21 cellular contexts compared by ENCODE assay signal in genomic region chr17:19337712-19338023, GRCh38. TPM values are rescaled to one million over a fixed set of nuclear protein-coding genes. Genes with fewer than 3 reads are reported as not detected.
DNase-seq lines count a peak whose midpoint lies in the region; ATAC-seq and TF ChIP-seq lines count a peak whose summit lies in the region.
"Had no signal": no experiment of that assay in that cellular context is flagged by ENCODE, and none has a peak within 500 bp of the region (broad histone marks: within the 10 kb centered on the region; RNA-seq: fewer than 3 reads in every experiment).

No MANE protein-coding gene starts in this region.

- POLR2A ChIA-PET in naive thymus-derived CD4-positive, alpha-beta T cell (lab: Charles Lee): interaction anchor here (1.0 kb wide), 1 partner anchor 8 kb away, joined by 3 read pairs; no protein-coding TSS in a partner anchor

- no peak for TF ChIP-seq POLR2A in breast epithelium (IDR thresholded peaks at IDR 0.05)
- no peak for TF ChIP-seq POLR2A in right lobe of liver (IDR thresholded peaks at IDR 0.05)

- TF ChIP-seq CTCF in breast epithelium (IDR thresholded peaks at IDR 0.05): no peak
- TF ChIP-seq CTCF in mammary epithelial cell (conservative IDR thresholded peaks at IDR 0.05 in 1 of 2, IDR thresholded peaks at IDR 0.05 in 1 of 2; ENCODE audit: extremely low read depth in 1 of 2, insufficient read depth in 1 of 2, low read depth in 1 of 2, low read length in 2 of 2): no peak
- TF ChIP-seq CTCF in cardiac muscle cell (IDR thresholded peaks at IDR 0.05; ENCODE audit: low read depth, low read length): no peak
- no peak for TF ChIP-seq CTCF in right lobe of liver (IDR thresholded peaks at IDR 0.05)
- no peak for TF ChIP-seq CTCF in upper lobe of right lung (IDR thresholded peaks at IDR 0.05)

- no peaks in the 10 kb centered on the region for H3K9me3 ChIP-seq in breast epithelium
- no peaks in the 10 kb centered on the region for H3K9me3 ChIP-seq in mammary epithelial cell (replicated peaks; ENCODE audit: insufficient read depth, low read length)
- no peaks in the 10 kb centered on the region for H3K9me3 ChIP-seq in cardiac muscle cell (ENCODE audit: low read depth)
- H3K9me3 ChIP-seq in right lobe of liver: no peaks in the 10 kb centered on the region
- no peaks in the 10 kb centered on the region for H3K9me3 ChIP-seq in upper lobe of right lung
- H3K9me3 ChIP-seq in MG63: no peaks in the 10 kb centered on the region
- no peaks in the 10 kb centered on the region for H3K9me3 ChIP-seq in naive thymus-derived CD4-positive, alpha-beta T cell (ENCODE audit: control insufficient read depth in 2 of 3, low read length in 3 of 3)
- H3K9me3 ChIP-seq: mucosa of descending colon had no signal

- no peak overlapping the region for H2AFZ ChIP-seq in mammary epithelial cell (ENCODE audit: low read depth, low read length)

- WGBS in mammary epithelial cell (ENCODE audit: low coverage, missing lambda C conversion rate): 67% methylated on average over 2 of the region's 2 CpGs
- 17% methylated on average over 1 of the region's 2 CpGs for WGBS in right lobe of liver (ENCODE audit: insufficient coverage, low coverage, low lambda C conversion rate, missing lambda C conversion rate)

- intact Hi-C loops in breast epithelium (cut with DNase I; ENCODE audit: low total_unique reads): no loop called here
- intact Hi-C loops in mammary epithelial cell (cut with micrococcal nuclease): loop anchor here (2.0 kb wide), 1 partner anchor 21 kb away; no protein-coding TSS in a partner anchor
- intact Hi-C loops in right lobe of liver (cut with DNase I): no loop called here
- intact Hi-C loops in upper lobe of right lung (cut with DNase I): no loop called here
- intact Hi-C loops in naive thymus-derived CD4-positive, alpha-beta T cell (cut with micrococcal nuclease): loop anchor here in 1 of 2 donors (1.0 kb wide), 1 partner anchor 110 kb away; no protein-coding TSS in a partner anchor

- no peaks in the 10 kb centered on the region for H3K27me3 ChIP-seq in breast epithelium
- no peaks in the 10 kb centered on the region for H3K27me3 ChIP-seq in mammary epithelial cell (ENCODE audit: insufficient read depth, low read length)
- H3K27me3 ChIP-seq in cardiac muscle cell: no peaks in the 10 kb centered on the region
- H3K27me3 ChIP-seq in right lobe of liver: no peaks in the 10 kb centered on the region
- no peaks in the 10 kb centered on the region for H3K27me3 ChIP-seq in upper lobe of right lung
- H3K27me3 ChIP-seq in MG63: no peaks in the 10 kb centered on the region
- H3K27me3 ChIP-seq in naive thymus-derived CD4-positive, alpha-beta T cell (ENCODE audit: control insufficient read depth in 2 of 2, insufficient read depth in 2 of 2, low read length in 2 of 2): no peaks in the 10 kb centered on the region

- CTCF ChIA-PET in mammary epithelial cell (lab: Charles Lee; ENCODE audit: low non-redundant PET): interaction anchor here (0.6 kb wide), 2 partner anchors 75 to 166 kb away, joined by 3 to 7 read pairs; no protein-coding TSS in a partner anchor
- CTCF ChIA-PET in naive thymus-derived CD4-positive, alpha-beta T cell (lab: Charles Lee): interaction anchor here (1.1 to 1.3 kb wide), 2 partner anchors 31 to 36 kb away, joined by 3 to 4 read pairs; no protein-coding TSS in a partner anchor

- peak in 3 of 4 donors; percentile 1 to 29 (median 14) for ATAC-seq in right lobe of liver
- no peak for ATAC-seq in upper lobe of right lung
- no peak for ATAC-seq in GM21367 (IDR thresholded peaks at IDR 0.05; ENCODE audit: unreplicated experiment)
- no peak for ATAC-seq in naive thymus-derived CD4-positive, alpha-beta T cell

- H3K9me3 Mint-ChIP-seq in naive thymus-derived CD4-positive, alpha-beta T cell: no peaks in the 10 kb centered on the region
- H3K9me3 Mint-ChIP-seq: activated naive CD4-positive, alpha-beta T cell treated with anti-CD3 and anti-CD28 coated beads for 36 hours; activated T-cell treated with anti-CD3 and anti-CD28 coated beads, Interleukin-2, amount 50 U/mL, for 4 hours; endodermal cell; stimulated activated naive CD8-positive, alpha-beta T cell treated with anti-CD3 and anti-CD28 coated beads, Interleukin-15, Interleukin-2, amounts not matched to agents 100 ng/mL and 50 ng/mL, for 24 hours; T-cell had no signal

- DNase-seq in breast epithelium (ENCODE audit: low spot score in 2 of 2) (no peak), mammary epithelial cell (no peak), cardiac muscle cell (ENCODE audit: low read depth in 1 of 2, low spot score in 1 of 2) (peak in 1 of 2 donors; percentile 32), right lobe of liver (peak in 2 of 3 donors; percentile 73 to 80), upper lobe of right lung (peak; percentile 48), MG63 (no peak)
- no peak for DNase-seq in naive thymus-derived CD4-positive, alpha-beta T cell
- DNase-seq: GF-D8, NCI-H1436 treated with DMSO at 0.1 percent for 48 hours, NCI-H774, SIG-M5 had no signal

- H3K27ac ChIP-seq in breast epithelium: peak overlapping the region; percentile 11 to 57
- no peak overlapping the region for H3K27ac ChIP-seq in mammary epithelial cell (ENCODE audit: insufficient read depth, low read depth, low read length)
- peak overlapping the region; percentile 77 for H3K27ac ChIP-seq in cardiac muscle cell
- peak overlapping the region; percentile 51 to 89 (median 89) for H3K27ac ChIP-seq in right lobe of liver
- H3K27ac ChIP-seq in upper lobe of right lung: no peak overlapping the region
- H3K27ac ChIP-seq in naive thymus-derived CD4-positive, alpha-beta T cell (ENCODE audit: low read depth, low read length): no peak overlapping the region

- no peaks in the 10 kb centered on the region for H4K20me1 ChIP-seq in mammary epithelial cell (ENCODE audit: insufficient read depth, low read length)

- peaks cover 0 to 2% (median 0%) of the 10 kb centered on the region in 7 donors for H3K4me1 Mint-ChIP-seq in naive thymus-derived CD4-positive, alpha-beta T cell
- H3K4me1 Mint-ChIP-seq: T-cell had no signal

- H3K4me2 ChIP-seq in mammary epithelial cell (ENCODE audit: insufficient read depth, low read depth, low read length): no peak overlapping the region

- H3K4me1 ChIP-seq in breast epithelium (peaks cover 0 to 7% of the 10 kb centered on the region in 2 donors), mammary epithelial cell (ENCODE audit: insufficient read depth, low read length) (peaks cover 2% of the 10 kb centered on the region), cardiac muscle cell (ENCODE audit: low read depth) (peaks cover 20% of the 10 kb centered on the region), right lobe of liver (peaks cover 0 to 44% (median 16%) of the 10 kb centered on the region in 4 donors), upper lobe of right lung (peaks cover 10% of the 10 kb centered on the region)
- H3K4me1 ChIP-seq in naive thymus-derived CD4-positive, alpha-beta T cell (ENCODE audit: control insufficient read depth in 2 of 2, insufficient read depth in 2 of 2, low read length in 2 of 2): no peaks in the 10 kb centered on the region

- dilution Hi-C loops in mammary epithelial cell (cut with HindIII; ENCODE audit: low sequenced_read_pairs): no loop called here

- H3K36me3 ChIP-seq in breast epithelium (no peaks in the 10 kb centered on the region), mammary epithelial cell (ENCODE audit: insufficient read depth, low read length) (no peaks in the 10 kb centered on the region), cardiac muscle cell (no peaks in the 10 kb centered on the region), right lobe of liver (no peaks in the 10 kb centered on the region), upper lobe of right lung (no peaks in the 10 kb centered on the region), MG63 (no peaks in the 10 kb centered on the region; the same call in 1 of the 2 replicates)
- no peaks in the 10 kb centered on the region for H3K36me3 ChIP-seq in naive thymus-derived CD4-positive, alpha-beta T cell (ENCODE audit: control insufficient read depth in 2 of 3, insufficient read depth in 3 of 3, low read length in 3 of 3)

- no peak overlapping the region for H3K4me3 Mint-ChIP-seq in naive thymus-derived CD4-positive, alpha-beta T cell
- H3K4me3 Mint-ChIP-seq: activated naive CD4-positive, alpha-beta T cell treated with anti-CD3 and anti-CD28 coated beads for 36 hours; activated T-cell treated with anti-CD3 and anti-CD28 coated beads, Interleukin-2, amount 50 U/mL, for 4 hours; endodermal cell; stimulated activated naive CD8-positive, alpha-beta T cell treated with anti-CD3 and anti-CD28 coated beads, Interleukin-15, Interleukin-2, amounts not matched to agents 100 ng/mL and 50 ng/mL, for 24 hours; T-cell had no signal

- H3K4me3 ChIP-seq in breast epithelium: no peak overlapping the region
- no peak overlapping the region for H3K4me3 ChIP-seq in mammary epithelial cell (replicated peaks in 1 of 3; ENCODE audit: insufficient read depth in 1 of 3, low read depth in 2 of 3, low read length in 3 of 3)
- no peak overlapping the region for H3K4me3 ChIP-seq in cardiac muscle cell
- peak overlapping the region in 2 of 3 donors; percentile 56 to 63 for H3K4me3 ChIP-seq in right lobe of liver
- no peak overlapping the region for H3K4me3 ChIP-seq in upper lobe of right lung
- no peak overlapping the region for H3K4me3 ChIP-seq in MG63
- H3K4me3 ChIP-seq in naive thymus-derived CD4-positive, alpha-beta T cell (ENCODE audit: low read length): no peak overlapping the region
- H3K4me3 ChIP-seq: K562, mucosa of descending colon had no signal

- peaks cover 8 to 39% (median 29%) of the 10 kb centered on the region in 5 donors for H3K27me3 Mint-ChIP-seq in naive thymus-derived CD4-positive, alpha-beta T cell

- no TSS peak for BruUV-seq in mammary epithelial cell (replicated peaks; lab: Mats Ljungman, UMichigan)

- no peak overlapping the region for H3K27ac Mint-ChIP-seq in naive thymus-derived CD4-positive, alpha-beta T cell
- H3K27ac Mint-ChIP-seq: activated naive CD4-positive, alpha-beta T cell treated with anti-CD3 and anti-CD28 coated beads for 36 hours; stimulated activated naive CD8-positive, alpha-beta T cell treated with anti-CD3 and anti-CD28 coated beads, Interleukin-15, Interleukin-2, amounts not matched to agents 100 ng/mL and 50 ng/mL, for 24 hours; T-cell had no signal

- no peaks in the 10 kb centered on the region for H3K36me3 Mint-ChIP-seq in naive thymus-derived CD4-positive, alpha-beta T cell
- H3K36me3 Mint-ChIP-seq: T-cell had no signal

- in situ Hi-C loops in mammary epithelial cell (cut with MboI; ENCODE audit: low sequenced_read_pairs in 2 of 2): no loop called here

- H3K9ac ChIP-seq in mammary epithelial cell (ENCODE audit: insufficient read depth, low read length): no peak overlapping the region

- H3K79me2 ChIP-seq in mammary epithelial cell (ENCODE audit: insufficient read depth, low read length): no peaks in the 10 kb centered on the region

RNA-seq across cellular contexts. Expression of gene B9D1, which starts 24.9 kb away (rescaled TPM):
- total RNA-seq in breast epithelium: 10 to 100 TPM; 14.4 to 29.2 (median 28.4) TPM
- total RNA-seq in mammary epithelial cell: 10 to 100 TPM; 21.2 to 23.2 TPM
- polyA plus RNA-seq in mammary epithelial cell: 39.0 TPM
- polyA minus RNA-seq in mammary epithelial cell: 25.0 TPM
- 54.0 and 54.5 TPM in 2 replicates for total RNA-seq in cardiac muscle cell
- polyA plus RNA-seq in cardiac muscle cell: 58.7 and 65.7 TPM in 2 replicates
- total RNA-seq in right lobe of liver: 10 to 100 TPM in 2 of 6 experiments, 1 to 10 TPM in 4; 2.3 to 27.9 (median 5.7) TPM
- 9.9 TPM for total RNA-seq in upper lobe of right lung
- total RNA-seq in MG63 (2014; rRNA removed; shearing (Covaris generic); ENCODE audit: low replicate concordance): 14.8 and 30.2 TPM in 2 replicates
- 1 to 10 TPM in 4 of 5 experiments, under 1 TPM in 1; 0.58 to 5.0 (median 2.4) TPM for total RNA-seq in naive thymus-derived CD4-positive, alpha-beta T cell
- polyA plus RNA-seq in naive thymus-derived CD4-positive, alpha-beta T cell: under 1 TPM in 1 of 2 donors, not detected in 1; 0.58 TPM

RNA-seq across cellular contexts. Expression of gene MAPK7, which starts 40.6 kb away (rescaled TPM):
- total RNA-seq in breast epithelium (10 to 100 TPM; 21.4 to 39.0 (median 22.7) TPM), mammary epithelial cell (10 to 100 TPM; 19.1 to 21.5 TPM), cardiac muscle cell (26.8 and 27.1 TPM in 2 replicates), right lobe of liver (1 to 10 TPM; 5.7 to 9.2 (median 6.7) TPM), upper lobe of right lung (25.7 TPM)
- polyA plus RNA-seq in mammary epithelial cell (11.2 TPM), cardiac muscle cell (29.7 and 33.0 TPM in 2 replicates)
- 31.2 TPM for polyA minus RNA-seq in mammary epithelial cell
- total RNA-seq in MG63 (2014; rRNA removed; shearing (Covaris generic); ENCODE audit: low replicate concordance): 2.8 and 10.1 TPM in 2 replicates
- total RNA-seq in naive thymus-derived CD4-positive, alpha-beta T cell: 10 to 100 TPM; 18.7 to 50.5 (median 28.2) TPM
- polyA plus RNA-seq in naive thymus-derived CD4-positive, alpha-beta T cell: 10 to 100 TPM in 1 of 2 donors, 1 to 10 TPM in 1; 4.3 to 12.9 TPM

RNA-seq across cellular contexts. Expression of gene MFAP4, which starts 49.3 kb away (rescaled TPM):
- total RNA-seq in breast epithelium (100 to 1,000 TPM in 2 of 3 donors, 10 to 100 TPM in 1; 45.5 to 186 (median 116) TPM), mammary epithelial cell (under 1 TPM in 1 of 2 donors, not detected in 1; 0.33 TPM), cardiac muscle cell (14.1 and 16.7 TPM in 2 replicates), right lobe of liver (10 to 100 TPM in 2 of 6 experiments, 1 to 10 TPM in 4; 2.3 to 12.0 (median 6.5) TPM), upper lobe of right lung (270 TPM)
- polyA plus RNA-seq in mammary epithelial cell (not detected), cardiac muscle cell (22.6 and 23.4 TPM in 2 replicates)
- not detected for polyA minus RNA-seq in mammary epithelial cell
- total RNA-seq in MG63 (2014; rRNA removed; shearing (Covaris generic); ENCODE audit: low replicate concordance): 3.2 and 4.3 TPM in 2 replicates
- total RNA-seq in naive thymus-derived CD4-positive, alpha-beta T cell: not detected
- not detected for polyA plus RNA-seq in naive thymus-derived CD4-positive, alpha-beta T cell
- total RNA-seq: A172; activated naive CD4-positive, alpha-beta T cell treated with anti-CD3 and anti-CD28 coated beads for 36 hours; pulmonary artery endothelial cell had no signal

Comparison
In these comparisons a context has a peak if more than half of its experiments do, and no peak if none do; other contexts are left out.
1. H3K27ac ChIP-seq: peak in breast epithelium (2 of 2), cardiac muscle cell (single experiment) and right lobe of liver (3 of 3); none in mammary epithelial cell (single experiment), upper lobe of right lung (single experiment) and naive thymus-derived CD4-positive, alpha-beta T cell (single experiment).
2. DNase-seq: peak in right lobe of liver (2 of 3) and upper lobe of right lung (single experiment); none in breast epithelium (0 of 2), mammary epithelial cell (single experiment), MG63 (single experiment) and naive thymus-derived CD4-positive, alpha-beta T cell (0 of 9).
3. H3K4me3 ChIP-seq: peak in right lobe of liver (2 of 3); none in breast epithelium (0 of 3), mammary epithelial cell (0 of 3), cardiac muscle cell (single experiment), upper lobe of right lung (single experiment), MG63 (single experiment) and naive thymus-derived CD4-positive, alpha-beta T cell (single experiment).
4. ATAC-seq: peak in right lobe of liver (3 of 4); none in upper lobe of right lung (single experiment), GM21367 (single experiment) and naive thymus-derived CD4-positive, alpha-beta T cell (single experiment).